ENCODE assay signal across 21 cellular contexts in the genomic region with DNA sequence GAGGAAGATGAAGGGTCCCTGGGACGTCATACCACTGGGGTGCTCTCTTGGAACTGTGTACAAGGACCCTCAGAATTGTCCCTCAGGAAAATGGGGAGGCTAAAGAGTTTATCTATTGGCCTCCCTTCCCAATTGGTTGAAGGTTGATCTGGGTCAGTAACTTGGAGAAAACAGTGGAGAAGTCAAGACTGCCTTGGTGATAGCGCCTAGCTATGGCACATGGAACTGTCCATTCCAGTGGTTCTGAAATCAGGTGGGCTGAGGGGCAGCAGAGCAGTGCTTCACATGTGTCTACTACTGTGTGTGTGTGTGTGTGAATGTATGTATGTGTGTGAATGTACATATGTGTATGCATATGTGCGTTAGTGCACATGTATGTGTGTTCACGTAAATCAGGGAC.
"Had no signal": no experiment of that assay in that cellular context is flagged by ENCODE, and none has a peak within 500 bp of the region (broad histone marks: within the 10 kb centered on the region; RNA-seq: fewer than 3 reads in every experiment).

No MANE protein-coding gene starts in this region.

- H3K27ac Mint-ChIP-seq: activated naive CD4-positive, alpha-beta T cell treated with anti-CD3 and anti-CD28 coated beads, Interleukin-2, amount 50 U/mL, for 24 hours; natural killer cell treated with Interleukin-12 subunit alpha and Interleukin-12 subunit beta and Interleukin-15 and Interleukin-18, amount 100 ng/mL, for 72 hours; stimulated activated memory B cell treated with anti-CD40 and anti-IgM and Interleukin-4, amounts not matched to agents 10 μg/mL and 1 μg/mL and 100 μg/mL, for 72 hours; T-helper 17 cell; type B pancreatic cell had no signal

- H3K27ac ChIP-seq: ascending aorta, breast epithelium, esophagus squamous epithelium, lower lobe of right lung, spleen, testis, WERI-Rb-1 had no signal

- ATAC-seq: lower lobe of right lung; natural killer cell treated with Interleukin-12 subunit alpha and Interleukin-12 subunit beta and Interleukin-15 and Interleukin-18, amount 100 ng/mL, for 72 hours; stimulated activated memory B cell treated with anti-CD40 and anti-IgM and Interleukin-4, amounts not matched to agents 10 μg/mL and 1 μg/mL and 100 μg/mL, for 72 hours; T-helper 17 cell had no signal

- H3K4me3 Mint-ChIP-seq: activated naive CD4-positive, alpha-beta T cell treated with anti-CD3 and anti-CD28 coated beads, Interleukin-2, amount 50 U/mL, for 24 hours; natural killer cell treated with Interleukin-12 subunit alpha and Interleukin-12 subunit beta and Interleukin-15 and Interleukin-18, amount 100 ng/mL, for 72 hours; stimulated activated memory B cell treated with anti-CD40 and anti-IgM and Interleukin-4, amounts not matched to agents 10 μg/mL and 1 μg/mL and 100 μg/mL, for 72 hours; T-helper 17 cell; type B pancreatic cell had no signal

- H3K36me3 Mint-ChIP-seq: activated naive CD4-positive, alpha-beta T cell treated with anti-CD3 and anti-CD28 coated beads, Interleukin-2, amount 50 U/mL, for 24 hours; natural killer cell treated with Interleukin-12 subunit alpha and Interleukin-12 subunit beta and Interleukin-15 and Interleukin-18, amount 100 ng/mL, for 72 hours; stimulated activated memory B cell treated with anti-CD40 and anti-IgM and Interleukin-4, amounts not matched to agents 10 μg/mL and 1 μg/mL and 100 μg/mL, for 72 hours; type B pancreatic cell had no signal

- H3K36me3 ChIP-seq: ascending aorta, breast epithelium, esophagus squamous epithelium, lower lobe of right lung, spleen, WERI-Rb-1 had no signal

- H3K27me3 ChIP-seq: ascending aorta, esophagus squamous epithelium, testis had no signal

- H3K9me3 ChIP-seq: ascending aorta, breast epithelium, esophagus squamous epithelium, lower lobe of right lung, spleen, testis had no signal

- DNase-seq: activated CD4-positive, alpha-beta T cell treated with anti-CD3 and anti-CD28 coated beads for 1 hour; activated CD8-positive, alpha-beta memory T cell treated with anti-CD3 and anti-CD28 coated beads for 24 hours; activated CD8-positive, alpha-beta memory T cell treated with anti-CD3 and anti-CD28 coated beads, Interleukin-2, amount 50 U/mL, for 48 hours; activated effector memory CD4-positive, alpha-beta T cell treated with anti-CD3 and anti-CD28 coated beads, Interleukin-2, amount 50 U/mL, for 16 hours; activated T-cell treated with anti-CD3 and anti-CD28 coated beads, Interleukin-2, amount 50 U/mL, for 48 hours; cerebellar nuclear complex; cortex of kidney; esophagus squamous epithelium; lower lobe of right lung; nucleus accumbens; spleen; stimulated activated CD4-positive, alpha-beta T cell treated with anti-CD3 and anti-CD28 coated beads, Interleukin-4, amount 100 ng/mL, for 4 hours; T-helper 17 cell; testis; WERI-Rb-1 had no signal

- H3K4me3 ChIP-seq: ascending aorta, breast epithelium, esophagus squamous epithelium, lower lobe of right lung, spleen, testis had no signal

- H3K4me1 ChIP-seq: ascending aorta, breast epithelium, esophagus squamous epithelium, lower lobe of right lung, spleen, testis had no signal

- H3K4me1 Mint-ChIP-seq: activated naive CD4-positive, alpha-beta T cell treated with anti-CD3 and anti-CD28 coated beads, Interleukin-2, amount 50 U/mL, for 24 hours; stimulated activated memory B cell treated with anti-CD40 and anti-IgM and Interleukin-4, amounts not matched to agents 10 μg/mL and 1 μg/mL and 100 μg/mL, for 72 hours; T-helper 17 cell had no signal

- H3K9me3 Mint-ChIP-seq: activated naive CD4-positive, alpha-beta T cell treated with anti-CD3 and anti-CD28 coated beads, Interleukin-2, amount 50 U/mL, for 24 hours; stimulated activated memory B cell treated with anti-CD40 and anti-IgM and Interleukin-4, amounts not matched to agents 10 μg/mL and 1 μg/mL and 100 μg/mL, for 72 hours; type B pancreatic cell had no signal
